Comparison of ENCODE assay signal across 8 cellular contexts in genomic region chr6:14743465-14744211, GRCh38.
DNase-seq lines count a peak whose midpoint lies in the region; ATAC-seq and TF ChIP-seq lines count a peak whose summit lies in the region.
"Had no signal": no experiment of that assay in that cellular context is flagged by ENCODE, and none has a peak within 500 bp of the region (broad histone marks: within the 10 kb centered on the region; RNA-seq: fewer than 3 reads in every experiment).

No MANE protein-coding gene starts in this region.

- no peaks in the 10 kb centered on the region for H3K36me3 ChIP-seq in testis (ENCODE audit: low read depth, missing control alignments)
- H3K36me3 ChIP-seq: tibial nerve had no signal

- no peaks in the 10 kb centered on the region for H3K9me3 ChIP-seq in testis
- H3K9me3 ChIP-seq: tibial nerve had no signal

- ATAC-seq in effector memory CD8-positive, alpha-beta T cell (replicated peaks), result peak; percentile 71
- no peak for ATAC-seq in GM21381 (IDR thresholded peaks at IDR 0.05; ENCODE audit: unreplicated experiment)

- peaks cover 7 to 16% of the 10 kb centered on the region in 2 donors for H3K4me1 Mint-ChIP-seq in effector memory CD8-positive, alpha-beta T cell (ENCODE audit: low read depth in 2 of 2)

- WGBS in testis, 2 donors, result 76 to 82% methylated on average over 7 of the region's 7 CpGs

- POLR2A ChIA-PET in HEK293T (lab: Yijun Ruan, JAX), result no interaction called here

- no peak overlapping the region for H3K4me3 ChIP-seq in testis
- H3K4me3 ChIP-seq: tibial nerve had no signal

- H3K27ac ChIP-seq in testis, result no peak overlapping the region

- TF ChIP-seq CTCF in testis (IDR thresholded peaks at IDR 0.05), result no peak

- intact Hi-C loops in posterior vena cava (cut with DNase I), result no loop called here
- intact Hi-C loops in testis (cut with DNase I; ENCODE audit: low total_unique reads), result no loop called here

- CTCF ChIA-PET in HEK293T (lab: Yijun Ruan, JAX), result no interaction called here

- peaks cover 0 to 7% of the 10 kb centered on the region in 2 donors for H3K9me3 Mint-ChIP-seq in effector memory CD8-positive, alpha-beta T cell

- peak; percentile 87 for DNase-seq in HK-2 (ENCODE audit: unreplicated experiment)
- peak; percentile 92 for DNase-seq in activated CD4-positive, alpha-beta T cell treated with anti-CD3 and anti-CD28 coated beads for 48 hours
- DNase-seq in effector memory CD8-positive, alpha-beta T cell, result peak; percentile 3 to 12 (median 7)
- DNase-seq in posterior vena cava (ENCODE audit: low spot score), result peak; percentile 82
- DNase-seq in HEK293T (ENCODE audit: extremely low spot score), result no peak
- DNase-seq in testis, result no peak

- H3K27me3 Mint-ChIP-seq in effector memory CD8-positive, alpha-beta T cell, result peaks cover 5 to 38% of the 10 kb centered on the region in 2 donors

- no peaks in the 10 kb centered on the region for H3K4me1 ChIP-seq in testis
- H3K4me1 ChIP-seq: tibial nerve had no signal

- no peak overlapping the region for H3K27ac Mint-ChIP-seq in effector memory CD8-positive, alpha-beta T cell

- H3K27me3 ChIP-seq in testis, result no peaks in the 10 kb centered on the region
- H3K27me3 ChIP-seq: tibial nerve had no signal

- H3K4me3 Mint-ChIP-seq in effector memory CD8-positive, alpha-beta T cell, result no peak overlapping the region

- H3K36me3 Mint-ChIP-seq in effector memory CD8-positive, alpha-beta T cell (ENCODE audit: insufficient read depth), result peaks cover 3% of the 10 kb centered on the region

- TF ChIP-seq POLR2A in testis (IDR thresholded peaks at IDR 0.05), result no peak

TF ChIP-seq in HEK293T, 16 proteins besides CTCF, POLR2A, EP300 and RAD21:
- TF ChIP-seq SUZ12 (IDR thresholded peaks at IDR 0.05) (no peak), LEF1 (IDR thresholded peaks at IDR 0.05; ENCODE audit: borderline replicate concordance) (no peak)

Comparison
In these comparisons a context has a peak if more than half of its experiments do, and no peak if none do; other contexts are left out.
1. DNase-seq: peak in HK-2 (single experiment), activated CD4-positive, alpha-beta T cell treated with anti-CD3 and anti-CD28 coated beads for 48 hours (single experiment), effector memory CD8-positive, alpha-beta T cell (3 of 3) and posterior vena cava (single experiment); none in HEK293T (single experiment) and testis (single experiment).